ENCODE assay signal across 1 cellular context in the genomic region with DNA sequence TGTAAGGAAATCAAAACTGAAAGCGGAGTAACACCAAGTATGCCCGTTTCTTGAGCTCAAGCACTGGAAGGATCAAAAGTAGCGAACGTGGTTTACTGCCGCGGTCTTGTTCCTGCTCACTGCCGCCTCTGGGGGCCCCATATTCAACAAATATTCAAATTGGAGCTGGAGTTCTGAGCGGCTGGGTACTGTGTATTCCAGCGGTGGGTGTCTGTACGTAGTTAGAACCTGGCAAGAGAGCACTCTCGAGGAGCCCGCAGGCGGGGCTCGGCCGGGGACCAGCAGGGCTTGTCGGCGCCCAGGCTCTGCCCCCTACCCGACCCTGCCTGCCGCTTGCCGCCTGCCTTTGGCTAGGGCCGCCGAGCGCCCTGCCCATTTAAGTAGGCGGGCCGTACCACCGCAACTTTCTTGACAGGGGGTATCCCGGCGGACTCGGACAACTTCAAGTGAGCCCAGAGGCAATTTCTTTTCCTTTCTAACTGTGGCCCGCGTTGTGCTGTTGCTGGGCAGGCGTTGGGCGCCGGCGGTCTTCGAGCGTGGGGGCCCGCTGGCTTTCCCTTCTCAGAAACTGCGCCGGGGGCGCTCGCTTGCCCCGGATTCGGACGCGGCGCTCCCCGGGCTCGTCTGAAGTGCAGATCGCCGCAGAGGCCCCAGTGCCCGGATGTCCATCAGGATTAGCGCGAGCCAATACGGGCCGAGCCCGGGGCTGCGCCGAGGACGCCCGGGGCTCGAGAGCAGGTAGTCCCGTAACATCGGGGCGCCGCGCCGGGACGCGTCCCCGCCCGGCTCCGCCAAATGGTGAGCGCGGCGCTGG.
TF ChIP-seq lines count a peak whose summit lies in the region.

No MANE protein-coding gene starts in this region.

TF ChIP-seq in A549, 52 proteins besides CTCF, POLR2A, EP300 and RAD21 (continued from another document):
- no peak for TF ChIP-seq ESRRA (IDR thresholded peaks at IDR 0.05; ENCODE audit: borderline replicate concordance, low read length)
